ENCODE assay signal across 9 cellular contexts in the genomic region with DNA sequence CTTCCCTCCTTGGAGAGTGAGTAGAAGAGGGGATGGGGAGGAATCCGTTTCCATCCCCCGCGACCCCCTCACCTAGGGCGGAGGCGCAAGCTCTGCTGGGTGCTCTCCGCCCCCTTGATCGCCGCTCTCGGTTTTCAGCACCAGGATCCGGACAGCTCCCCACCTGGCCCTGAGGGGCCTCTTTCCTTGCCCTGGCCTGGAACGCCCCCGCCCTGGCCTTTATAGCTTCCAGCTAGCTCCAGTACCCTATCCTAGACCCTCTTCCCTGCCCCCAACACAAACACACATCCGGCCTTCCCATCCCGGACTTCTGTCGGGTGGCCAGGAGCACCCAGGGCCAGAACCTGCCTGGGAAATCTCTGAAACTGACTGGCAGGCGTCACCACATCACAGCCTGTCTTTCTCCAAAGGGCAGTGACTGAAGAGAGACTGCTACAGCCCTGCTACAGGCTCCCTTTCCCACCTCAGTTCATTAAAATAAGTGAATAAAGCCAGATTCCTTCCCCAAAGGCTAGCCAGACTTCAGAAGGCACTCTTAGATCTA.
A peak's percentile ranks its signal among the peaks of the same experiment; 100 is the strongest.
DNase-seq lines count a peak whose midpoint lies in the region; ATAC-seq and TF ChIP-seq lines count a peak whose summit lies in the region.
"Had no signal": no experiment of that assay in that cellular context is flagged by ENCODE, and none has a peak within 500 bp of the region (broad histone marks: within the 10 kb centered on the region; RNA-seq: fewer than 3 reads in every experiment).

No MANE protein-coding gene starts in this region.

- H3K4me3 Mint-ChIP-seq in activated CD8-positive, alpha-beta T cell treated with anti-CD3 and anti-CD28 coated beads for 36 hours: no peak overlapping the region

- peak; percentile 16 for DNase-seq in activated CD4-positive, alpha-beta T cell treated with anti-CD3 and anti-CD28 coated beads for 48 hours
- no peak for DNase-seq in activated CD4-positive, alpha-beta T cell treated with anti-CD3 and anti-CD28 coated beads, Interleukin-2, amount 50 U/mL, for 4 hours
- peak; percentile 37 for DNase-seq in activated CD8-positive, alpha-beta T cell treated with anti-CD3 and anti-CD28 coated beads for 36 hours
- DNase-seq in right cardiac atrium (peak in 2 of 3 donors; percentile 66 to 68), LoVo (ENCODE audit: low spot score) (no peak), tibial nerve (ENCODE audit: low spot score in 2 of 2) (no peak)
- peak; percentile 44 for DNase-seq in stimulated activated CD8-positive, alpha-beta memory T cell treated with anti-CD3 and anti-CD28 coated beads, Interleukin-4, amount 100 ng/mL, for 48 hours
- DNase-seq: MM.1S had no signal

- H3K27ac Mint-ChIP-seq in activated CD8-positive, alpha-beta T cell treated with anti-CD3 and anti-CD28 coated beads for 36 hours: no peak overlapping the region

- H3K27ac ChIP-seq in right cardiac atrium (ENCODE audit: low read length) (no peak overlapping the region), tibial nerve (no peak overlapping the region)

- peak; percentile 21 for ATAC-seq in activated CD8-positive, alpha-beta T cell treated with anti-CD3 and anti-CD28 coated beads for 36 hours
- ATAC-seq in right cardiac atrium: peak in 1 of 2 donors; percentile 33
- no peak for ATAC-seq in HG02623 (IDR thresholded peaks at IDR 0.05; ENCODE audit: unreplicated experiment)

- H3K4me1 ChIP-seq in right cardiac atrium (ENCODE audit: control insufficient read depth, insufficient read depth, low read length) (peaks cover 2% of the 10 kb centered on the region), tibial nerve (peaks cover 0 to 31% (median 15%) of the 10 kb centered on the region in 4 donors)

- CTCF ChIA-PET in activated CD8-positive, alpha-beta T cell treated with anti-CD3 and anti-CD28 coated beads for 36 hours (lab: Charles Lee): interaction anchor here (1.1 to 1.2 kb wide), 2 partner anchors 40 to 41 kb away, joined by 4 read pairs; no protein-coding TSS in a partner anchor

- TF ChIP-seq POLR2A in tibial nerve (IDR thresholded peaks at IDR 0.05): no peak

- H3K27me3 Mint-ChIP-seq in activated CD8-positive, alpha-beta T cell treated with anti-CD3 and anti-CD28 coated beads for 36 hours: peaks cover 43% of the 10 kb centered on the region

- H3K9me3 Mint-ChIP-seq in activated CD8-positive, alpha-beta T cell treated with anti-CD3 and anti-CD28 coated beads for 36 hours: no peaks in the 10 kb centered on the region

- H3K4me3 ChIP-seq in right cardiac atrium (ENCODE audit: low read length): no peak overlapping the region
- H3K4me3 ChIP-seq in tibial nerve: no peak overlapping the region

- H3K9me3 ChIP-seq in right cardiac atrium (ENCODE audit: control insufficient read depth, low read length) (no peaks in the 10 kb centered on the region), tibial nerve (no peaks in the 10 kb centered on the region)

- H3K36me3 ChIP-seq in tibial nerve: no peaks in the 10 kb centered on the region

- no peak for TF ChIP-seq EP300 in tibial nerve (IDR thresholded peaks at IDR 0.05)

- peaks cover 7% of the 10 kb centered on the region for H3K4me1 Mint-ChIP-seq in activated CD8-positive, alpha-beta T cell treated with anti-CD3 and anti-CD28 coated beads for 36 hours (ENCODE audit: low read depth)

- 6% methylated on average over 16 of the region's 16 CpGs for WGBS in right cardiac atrium
- 6 to 8% methylated on average over 16 of the region's 16 CpGs for WGBS in tibial nerve, 2 donors

- no peak for TF ChIP-seq CTCF in activated CD8-positive, alpha-beta T cell treated with anti-CD3 and anti-CD28 coated beads for 36 hours (IDR thresholded peaks at IDR 0.05)
- TF ChIP-seq CTCF in tibial nerve (IDR thresholded peaks at IDR 0.05): no peak

- POLR2A ChIA-PET in activated CD8-positive, alpha-beta T cell treated with anti-CD3 and anti-CD28 coated beads for 36 hours (lab: Charles Lee): no interaction called here

- intact Hi-C loops in activated CD8-positive, alpha-beta T cell treated with anti-CD3 and anti-CD28 coated beads for 36 hours (cut with micrococcal nuclease): no loop called here
- intact Hi-C loops in right cardiac atrium (cut with DNase I): no loop called here

- no peaks in the 10 kb centered on the region for H3K36me3 Mint-ChIP-seq in activated CD8-positive, alpha-beta T cell treated with anti-CD3 and anti-CD28 coated beads for 36 hours (ENCODE audit: low read depth)

- H3K27me3 ChIP-seq in right cardiac atrium (ENCODE audit: control insufficient read depth, insufficient read depth): no peaks in the 10 kb centered on the region
- peaks cover 0 to 69% of the 10 kb centered on the region in 2 donors for H3K27me3 ChIP-seq in tibial nerve

Comparison
In these comparisons a context has a peak if more than half of its experiments do, and no peak if none do; other contexts are left out.
1. DNase-seq: peak in activated CD4-positive, alpha-beta T cell treated with anti-CD3 and anti-CD28 coated beads for 48 hours (single experiment), activated CD8-positive, alpha-beta T cell treated with anti-CD3 and anti-CD28 coated beads for 36 hours (single experiment), right cardiac atrium (2 of 3) and stimulated activated CD8-positive, alpha-beta memory T cell treated with anti-CD3 and anti-CD28 coated beads, Interleukin-4, amount 100 ng/mL, for 48 hours (single experiment); none in activated CD4-positive, alpha-beta T cell treated with anti-CD3 and anti-CD28 coated beads, Interleukin-2, amount 50 U/mL, for 4 hours (0 of 2), LoVo (single experiment) and tibial nerve (0 of 2).